In the genomic region with DNA sequence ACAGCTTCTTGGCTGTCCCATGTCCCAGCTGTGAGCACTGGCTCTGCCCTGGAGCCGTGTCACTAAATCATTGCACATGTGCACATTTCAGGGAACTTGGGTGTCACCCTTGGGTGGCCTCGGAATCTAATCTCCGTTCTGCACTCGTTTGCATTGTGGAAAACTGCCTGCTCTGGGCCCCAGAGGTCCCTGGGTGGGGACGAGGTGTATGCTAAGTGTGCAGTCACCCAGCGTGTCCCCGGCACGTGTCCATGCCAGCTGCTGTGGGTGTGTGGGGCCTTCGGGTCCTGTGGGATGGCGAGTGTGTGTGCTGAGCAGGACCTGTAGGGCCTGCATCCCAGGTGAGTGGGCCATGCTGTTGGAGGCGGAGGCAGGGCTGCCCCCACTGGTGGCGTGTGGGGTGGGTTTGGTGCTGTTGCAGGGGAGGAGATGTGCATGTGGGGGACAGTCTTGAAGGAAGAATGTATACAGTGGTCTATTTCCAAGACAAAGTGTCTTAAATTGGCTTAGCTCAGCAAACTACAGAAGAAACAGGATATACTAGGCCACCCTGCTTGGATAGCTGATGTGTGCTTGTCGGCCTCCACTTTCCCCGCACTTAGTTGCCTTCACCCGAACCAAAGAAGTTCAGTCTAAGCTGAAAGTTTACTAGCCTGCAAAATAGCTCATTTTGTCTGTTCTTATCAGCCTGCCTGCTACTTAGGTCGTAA, we compare ENCODE assay signal across 1 cellular context.
TF ChIP-seq lines count a peak whose summit lies in the region.

No MANE protein-coding gene starts in this region.

TF ChIP-seq in K562, 482 proteins besides CTCF, POLR2A, EP300 and RAD21 (continued from another document and continues in another):
- TF ChIP-seq, protein P1, sequence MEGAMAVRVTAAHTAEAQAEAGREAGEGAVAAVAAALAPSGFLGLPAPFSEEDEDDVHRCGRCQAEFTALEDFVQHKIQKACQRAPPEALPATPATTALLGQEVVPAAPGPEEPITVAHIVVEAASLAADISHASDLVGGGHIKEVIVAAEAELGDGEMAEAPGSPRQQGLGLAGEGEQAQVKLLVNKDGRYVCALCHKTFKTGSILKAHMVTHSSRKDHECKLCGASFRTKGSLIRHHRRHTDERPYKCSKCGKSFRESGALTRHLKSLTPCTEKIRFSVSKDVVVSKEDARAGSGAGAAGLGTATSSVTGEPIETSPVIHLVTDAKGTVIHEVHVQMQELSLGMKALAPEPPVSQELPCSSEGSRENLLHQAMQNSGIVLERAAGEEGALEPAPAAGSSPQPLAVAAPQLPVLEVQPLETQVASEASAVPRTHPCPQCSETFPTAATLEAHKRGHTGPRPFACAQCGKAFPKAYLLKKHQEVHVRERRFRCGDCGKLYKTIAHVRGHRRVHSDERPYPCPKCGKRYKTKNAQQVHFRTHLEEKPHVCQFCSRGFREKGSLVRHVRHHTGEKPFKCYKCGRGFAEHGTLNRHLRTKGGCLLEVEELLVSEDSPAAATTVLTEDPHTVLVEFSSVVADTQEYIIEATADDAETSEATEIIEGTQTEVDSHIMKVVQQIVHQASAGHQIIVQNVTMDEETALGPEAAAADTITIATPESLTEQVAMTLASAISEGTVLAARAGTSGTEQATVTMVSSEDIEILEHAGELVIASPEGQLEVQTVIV (CRISPR knock-in tag; IDR thresholded peaks at IDR 0.05; ENCODE audit: borderline replicate concordance), result no peak
- TF ChIP-seq MTA3 (IDR thresholded peaks at IDR 0.05; ENCODE audit: borderline replicate concordance) (no peak), ZNF76 (CRISPR knock-in tag; IDR thresholded peaks at IDR 0.05; ENCODE audit: borderline replicate concordance) (no peak), BRD9 (IDR thresholded peaks at IDR 0.05; ENCODE audit: low read depth, partially characterized antibody) (no peak), TCFL5 (CRISPR knock-in tag; conservative IDR thresholded peaks at IDR 0.05) (no peak), SMAD3 (CRISPR knock-in tag; conservative IDR thresholded peaks at IDR 0.05) (no peak), ZNF778 (CRISPR knock-in tag; IDR thresholded peaks at IDR 0.05) (no peak), ZZZ3 (IDR thresholded peaks at IDR 0.05) (no peak), HMG20A (CRISPR knock-in tag; conservative IDR thresholded peaks at IDR 0.05) (no peak), DIDO1 (tag; IDR thresholded peaks at IDR 0.05; ENCODE audit: low read depth) (no peak), DACH1 (IDR thresholded peaks at IDR 0.05; ENCODE audit: partially characterized antibody) (peak; percentile 7), PHB2 (IDR thresholded peaks at IDR 0.05; ENCODE audit: low read depth) (no peak), DPF2 (IDR thresholded peaks at IDR 0.05) (peak; percentile 62; the same call in 1 of the 2 replicates), FOXJ2 (tag; IDR thresholded peaks at IDR 0.05) (no peak), ESRRB (CRISPR knock-in tag; IDR thresholded peaks at IDR 0.05; ENCODE audit: borderline replicate concordance) (no peak), RBM14 (IDR thresholded peaks at IDR 0.05; ENCODE audit: borderline replicate concordance, insufficient read depth, low read depth, low read length) (0 out of 2 replicates have a peak, but pooled peaks have one; percentile 57), BCOR (IDR thresholded peaks at IDR 0.05) (no peak), HNRNPH1 (optimal IDR thresholded peaks at IDR 0.05; ENCODE audit: low read depth, low read length) (no peak), HSF4 (CRISPR knock-in tag; IDR thresholded peaks at IDR 0.05; ENCODE audit: borderline replicate concordance) (peak; percentile 59; the same call in 1 of the 2 replicates), TSC22D4 (tag; IDR thresholded peaks at IDR 0.05) (no peak), HNRNPUL1 (IDR thresholded peaks at IDR 0.05; ENCODE audit: low read length) (no peak), RB1 (IDR thresholded peaks at IDR 0.05; ENCODE audit: low read depth) (no peak), ZBTB1 (CRISPR knock-in tag; IDR thresholded peaks at IDR 0.05; ENCODE audit: borderline replicate concordance, low read depth) (no peak), SMARCB1 (IDR thresholded peaks at IDR 0.05; ENCODE audit: insufficient read length, low read depth) (no peak), PPARD (CRISPR knock-in tag; IDR thresholded peaks at IDR 0.05) (no peak), NBN (IDR thresholded peaks at IDR 0.05; ENCODE audit: low read depth) (no peak), CAMTA2 (CRISPR knock-in tag; conservative IDR thresholded peaks at IDR 0.05) (0 out of 2 replicates have a peak, but pooled peaks have one; percentile 19)
- TF ChIP-seq, protein P2, sequence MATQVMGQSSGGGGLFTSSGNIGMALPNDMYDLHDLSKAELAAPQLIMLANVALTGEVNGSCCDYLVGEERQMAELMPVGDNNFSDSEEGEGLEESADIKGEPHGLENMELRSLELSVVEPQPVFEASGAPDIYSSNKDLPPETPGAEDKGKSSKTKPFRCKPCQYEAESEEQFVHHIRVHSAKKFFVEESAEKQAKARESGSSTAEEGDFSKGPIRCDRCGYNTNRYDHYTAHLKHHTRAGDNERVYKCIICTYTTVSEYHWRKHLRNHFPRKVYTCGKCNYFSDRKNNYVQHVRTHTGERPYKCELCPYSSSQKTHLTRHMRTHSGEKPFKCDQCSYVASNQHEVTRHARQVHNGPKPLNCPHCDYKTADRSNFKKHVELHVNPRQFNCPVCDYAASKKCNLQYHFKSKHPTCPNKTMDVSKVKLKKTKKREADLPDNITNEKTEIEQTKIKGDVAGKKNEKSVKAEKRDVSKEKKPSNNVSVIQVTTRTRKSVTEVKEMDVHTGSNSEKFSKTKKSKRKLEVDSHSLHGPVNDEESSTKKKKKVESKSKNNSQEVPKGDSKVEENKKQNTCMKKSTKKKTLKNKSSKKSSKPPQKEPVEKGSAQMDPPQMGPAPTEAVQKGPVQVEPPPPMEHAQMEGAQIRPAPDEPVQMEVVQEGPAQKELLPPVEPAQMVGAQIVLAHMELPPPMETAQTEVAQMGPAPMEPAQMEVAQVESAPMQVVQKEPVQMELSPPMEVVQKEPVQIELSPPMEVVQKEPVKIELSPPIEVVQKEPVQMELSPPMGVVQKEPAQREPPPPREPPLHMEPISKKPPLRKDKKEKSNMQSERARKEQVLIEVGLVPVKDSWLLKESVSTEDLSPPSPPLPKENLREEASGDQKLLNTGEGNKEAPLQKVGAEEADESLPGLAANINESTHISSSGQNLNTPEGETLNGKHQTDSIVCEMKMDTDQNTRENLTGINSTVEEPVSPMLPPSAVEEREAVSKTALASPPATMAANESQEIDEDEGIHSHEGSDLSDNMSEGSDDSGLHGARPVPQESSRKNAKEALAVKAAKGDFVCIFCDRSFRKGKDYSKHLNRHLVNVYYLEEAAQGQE (CRISPR knock-in tag; IDR thresholded peaks at IDR 0.05; ENCODE audit: low read depth), result no peak
- TF ChIP-seq, protein P3, sequence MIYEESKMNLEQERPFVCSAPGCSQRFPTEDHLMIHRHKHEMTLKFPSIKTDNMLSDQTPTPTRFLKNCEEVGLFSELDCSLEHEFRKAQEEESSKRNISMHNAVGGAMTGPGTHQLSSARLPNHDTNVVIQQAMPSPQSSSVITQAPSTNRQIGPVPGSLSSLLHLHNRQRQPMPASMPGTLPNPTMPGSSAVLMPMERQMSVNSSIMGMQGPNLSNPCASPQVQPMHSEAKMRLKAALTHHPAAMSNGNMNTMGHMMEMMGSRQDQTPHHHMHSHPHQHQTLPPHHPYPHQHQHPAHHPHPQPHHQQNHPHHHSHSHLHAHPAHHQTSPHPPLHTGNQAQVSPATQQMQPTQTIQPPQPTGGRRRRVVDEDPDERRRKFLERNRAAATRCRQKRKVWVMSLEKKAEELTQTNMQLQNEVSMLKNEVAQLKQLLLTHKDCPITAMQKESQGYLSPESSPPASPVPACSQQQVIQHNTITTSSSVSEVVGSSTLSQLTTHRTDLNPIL (CRISPR knock-in tag; IDR thresholded peaks at IDR 0.05), result no peak
- TF ChIP-seq, protein P4, sequence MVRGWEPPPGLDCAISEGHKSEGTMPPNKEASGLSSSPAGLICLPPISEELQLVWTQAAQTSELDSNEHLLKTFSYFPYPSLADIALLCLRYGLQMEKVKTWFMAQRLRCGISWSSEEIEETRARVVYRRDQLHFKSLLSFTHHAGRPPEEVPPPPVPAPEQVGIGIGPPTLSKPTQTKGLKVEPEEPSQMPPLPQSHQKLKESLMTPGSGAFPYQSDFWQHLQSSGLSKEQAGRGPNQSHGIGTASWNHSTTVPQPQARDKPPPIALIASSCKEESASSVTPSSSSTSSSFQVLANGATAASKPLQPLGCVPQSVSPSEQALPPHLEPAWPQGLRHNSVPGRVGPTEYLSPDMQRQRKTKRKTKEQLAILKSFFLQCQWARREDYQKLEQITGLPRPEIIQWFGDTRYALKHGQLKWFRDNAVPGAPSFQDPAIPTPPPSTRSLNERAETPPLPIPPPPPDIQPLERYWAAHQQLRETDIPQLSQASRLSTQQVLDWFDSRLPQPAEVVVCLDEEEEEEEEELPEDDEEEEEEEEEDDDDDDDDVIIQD (CRISPR knock-in tag; IDR thresholded peaks at IDR 0.05), result no peak
- TF ChIP-seq, protein P5, sequence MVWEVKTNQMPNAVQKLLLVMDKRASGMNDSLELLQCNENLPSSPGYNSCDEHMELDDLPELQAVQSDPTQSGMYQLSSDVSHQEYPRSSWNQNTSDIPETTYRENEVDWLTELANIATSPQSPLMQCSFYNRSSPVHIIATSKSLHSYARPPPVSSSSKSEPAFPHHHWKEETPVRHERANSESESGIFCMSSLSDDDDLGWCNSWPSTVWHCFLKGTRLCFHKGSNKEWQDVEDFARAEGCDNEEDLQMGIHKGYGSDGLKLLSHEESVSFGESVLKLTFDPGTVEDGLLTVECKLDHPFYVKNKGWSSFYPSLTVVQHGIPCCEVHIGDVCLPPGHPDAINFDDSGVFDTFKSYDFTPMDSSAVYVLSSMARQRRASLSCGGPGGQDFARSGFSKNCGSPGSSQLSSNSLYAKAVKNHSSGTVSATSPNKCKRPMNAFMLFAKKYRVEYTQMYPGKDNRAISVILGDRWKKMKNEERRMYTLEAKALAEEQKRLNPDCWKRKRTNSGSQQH (CRISPR knock-in tag; IDR thresholded peaks at IDR 0.05), result no peak
- TF ChIP-seq, protein P6, sequence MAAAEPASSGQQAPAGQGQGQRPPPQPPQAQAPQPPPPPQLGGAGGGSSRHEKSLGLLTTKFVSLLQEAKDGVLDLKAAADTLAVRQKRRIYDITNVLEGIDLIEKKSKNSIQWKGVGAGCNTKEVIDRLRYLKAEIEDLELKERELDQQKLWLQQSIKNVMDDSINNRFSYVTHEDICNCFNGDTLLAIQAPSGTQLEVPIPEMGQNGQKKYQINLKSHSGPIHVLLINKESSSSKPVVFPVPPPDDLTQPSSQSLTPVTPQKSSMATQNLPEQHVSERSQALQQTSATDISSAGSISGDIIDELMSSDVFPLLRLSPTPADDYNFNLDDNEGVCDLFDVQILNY (CRISPR knock-in tag; IDR thresholded peaks at IDR 0.05), result no peak
- TF ChIP-seq, protein P7, sequence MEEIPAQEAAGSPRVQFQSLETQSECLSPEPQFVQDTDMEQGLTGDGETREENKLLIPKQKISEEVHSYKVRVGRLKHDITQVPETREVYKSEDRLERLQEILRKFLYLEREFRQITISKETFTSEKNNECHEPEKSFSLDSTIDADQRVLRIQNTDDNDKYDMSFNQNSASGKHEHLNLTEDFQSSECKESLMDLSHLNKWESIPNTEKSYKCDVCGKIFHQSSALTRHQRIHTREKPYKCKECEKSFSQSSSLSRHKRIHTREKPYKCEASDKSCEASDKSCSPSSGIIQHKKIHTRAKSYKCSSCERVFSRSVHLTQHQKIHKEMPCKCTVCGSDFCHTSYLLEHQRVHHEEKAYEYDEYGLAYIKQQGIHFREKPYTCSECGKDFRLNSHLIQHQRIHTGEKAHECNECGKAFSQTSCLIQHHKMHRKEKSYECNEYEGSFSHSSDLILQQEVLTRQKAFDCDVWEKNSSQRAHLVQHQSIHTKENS (CRISPR knock-in tag; IDR thresholded peaks at IDR 0.05), result no peak
- TF ChIP-seq, protein P8, sequence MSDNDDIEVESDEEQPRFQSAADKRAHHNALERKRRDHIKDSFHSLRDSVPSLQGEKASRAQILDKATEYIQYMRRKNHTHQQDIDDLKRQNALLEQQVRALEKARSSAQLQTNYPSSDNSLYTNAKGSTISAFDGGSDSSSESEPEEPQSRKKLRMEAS (CRISPR knock-in tag; IDR thresholded peaks at IDR 0.05), result no peak
- TF ChIP-seq, protein P9, sequence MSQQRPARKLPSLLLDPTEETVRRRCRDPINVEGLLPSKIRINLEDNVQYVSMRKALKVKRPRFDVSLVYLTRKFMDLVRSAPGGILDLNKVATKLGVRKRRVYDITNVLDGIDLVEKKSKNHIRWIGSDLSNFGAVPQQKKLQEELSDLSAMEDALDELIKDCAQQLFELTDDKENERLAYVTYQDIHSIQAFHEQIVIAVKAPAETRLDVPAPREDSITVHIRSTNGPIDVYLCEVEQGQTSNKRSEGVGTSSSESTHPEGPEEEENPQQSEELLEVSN (IDR thresholded peaks at IDR 0.05; ENCODE audit: borderline replicate concordance in 1 of 2, extremely low read depth in 1 of 2, insufficient read depth in 1 of 2, insufficient read length in 1 of 2, low read depth in 1 of 2, low read length in 1 of 2, poor library complexity in 1 of 2, severe bottlenecking in 1 of 2), result peak; percentile 31 to 41
- TF ChIP-seq, protein P10, sequence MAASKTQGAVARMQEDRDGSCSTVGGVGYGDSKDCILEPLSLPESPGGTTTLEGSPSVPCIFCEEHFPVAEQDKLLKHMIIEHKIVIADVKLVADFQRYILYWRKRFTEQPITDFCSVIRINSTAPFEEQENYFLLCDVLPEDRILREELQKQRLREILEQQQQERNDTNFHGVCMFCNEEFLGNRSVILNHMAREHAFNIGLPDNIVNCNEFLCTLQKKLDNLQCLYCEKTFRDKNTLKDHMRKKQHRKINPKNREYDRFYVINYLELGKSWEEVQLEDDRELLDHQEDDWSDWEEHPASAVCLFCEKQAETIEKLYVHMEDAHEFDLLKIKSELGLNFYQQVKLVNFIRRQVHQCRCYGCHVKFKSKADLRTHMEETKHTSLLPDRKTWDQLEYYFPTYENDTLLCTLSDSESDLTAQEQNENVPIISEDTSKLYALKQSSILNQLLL (CRISPR knock-in tag; IDR thresholded peaks at IDR 0.05; ENCODE audit: borderline replicate concordance), result no peak
- TF ChIP-seq, protein P11, sequence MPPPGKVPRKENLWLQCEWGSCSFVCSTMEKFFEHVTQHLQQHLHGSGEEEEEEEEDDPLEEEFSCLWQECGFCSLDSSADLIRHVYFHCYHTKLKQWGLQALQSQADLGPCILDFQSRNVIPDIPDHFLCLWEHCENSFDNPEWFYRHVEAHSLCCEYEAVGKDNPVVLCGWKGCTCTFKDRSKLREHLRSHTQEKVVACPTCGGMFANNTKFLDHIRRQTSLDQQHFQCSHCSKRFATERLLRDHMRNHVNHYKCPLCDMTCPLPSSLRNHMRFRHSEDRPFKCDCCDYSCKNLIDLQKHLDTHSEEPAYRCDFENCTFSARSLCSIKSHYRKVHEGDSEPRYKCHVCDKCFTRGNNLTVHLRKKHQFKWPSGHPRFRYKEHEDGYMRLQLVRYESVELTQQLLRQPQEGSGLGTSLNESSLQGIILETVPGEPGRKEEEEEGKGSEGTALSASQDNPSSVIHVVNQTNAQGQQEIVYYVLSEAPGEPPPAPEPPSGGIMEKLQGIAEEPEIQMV (tag; conservative IDR thresholded peaks at IDR 0.05; ENCODE audit: low read depth), result no peak
- TF ChIP-seq, protein P12, sequence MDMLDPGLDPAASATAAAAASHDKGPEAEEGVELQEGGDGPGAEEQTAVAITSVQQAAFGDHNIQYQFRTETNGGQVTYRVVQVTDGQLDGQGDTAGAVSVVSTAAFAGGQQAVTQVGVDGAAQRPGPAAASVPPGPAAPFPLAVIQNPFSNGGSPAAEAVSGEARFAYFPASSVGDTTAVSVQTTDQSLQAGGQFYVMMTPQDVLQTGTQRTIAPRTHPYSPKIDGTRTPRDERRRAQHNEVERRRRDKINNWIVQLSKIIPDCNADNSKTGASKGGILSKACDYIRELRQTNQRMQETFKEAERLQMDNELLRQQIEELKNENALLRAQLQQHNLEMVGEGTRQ (CRISPR knock-in tag; IDR thresholded peaks at IDR 0.05), result peak; percentile 43; the same call in 1 of the 2 replicates
